Comparison of ENCODE assay signal across 12 cellular contexts in the genomic region with DNA sequence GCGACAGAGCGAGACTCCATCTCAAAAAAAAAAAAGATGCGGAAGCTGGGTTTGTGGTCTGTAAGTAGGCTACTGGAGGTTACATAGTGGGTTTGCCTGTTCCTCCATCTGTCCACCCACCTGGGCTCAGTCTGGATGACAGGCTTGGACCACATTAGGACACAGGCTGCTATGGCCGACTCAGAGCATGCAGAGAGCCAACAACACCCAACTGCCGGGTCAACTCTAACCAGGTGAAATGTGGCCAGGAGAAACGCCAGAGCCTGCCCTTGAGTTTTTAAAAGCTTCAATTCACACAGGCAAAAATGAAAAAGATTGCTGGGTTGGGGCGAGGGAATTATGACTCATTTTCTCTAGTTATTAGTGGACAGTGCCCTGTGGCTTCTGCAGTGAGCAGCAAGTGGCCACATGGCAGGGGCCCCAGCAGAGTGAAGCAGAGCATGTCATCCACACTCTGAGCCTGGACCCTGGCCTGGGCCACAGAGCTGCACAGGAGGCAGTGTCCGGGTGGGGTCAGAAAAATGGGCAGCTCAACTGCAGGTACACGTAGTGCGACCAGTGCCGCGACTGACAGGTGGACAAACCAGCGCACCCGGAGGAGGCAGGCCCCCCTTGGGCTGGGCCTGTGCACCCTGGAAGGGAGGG.
DNase-seq lines count a peak whose midpoint lies in the region; ATAC-seq and TF ChIP-seq lines count a peak whose summit lies in the region.
"Had no signal": no experiment of that assay in that cellular context is flagged by ENCODE, and none has a peak within 500 bp of the region (broad histone marks: within the 10 kb centered on the region; RNA-seq: fewer than 3 reads in every experiment).

No MANE protein-coding gene starts in this region.

- H3K9me3 ChIP-seq in transverse colon: no peaks in the 10 kb centered on the region

- H3K4me3 Mint-ChIP-seq in memory B cell: no peak overlapping the region
- H3K4me3 Mint-ChIP-seq in osteocyte (ENCODE audit: unreplicated experiment): no peak overlapping the region
- H3K4me3 Mint-ChIP-seq: T-cell had no signal

- H3K4me3 ChIP-seq in transverse colon: no peak overlapping the region

- no peaks in the 10 kb centered on the region for H3K36me3 ChIP-seq in transverse colon

- H3K9me3 Mint-ChIP-seq in memory B cell (no peaks in the 10 kb centered on the region), osteocyte (ENCODE audit: unreplicated experiment) (no peaks in the 10 kb centered on the region)
- H3K9me3 Mint-ChIP-seq: activated T-helper 2 cell treated with anti-CD3 and anti-CD28 coated beads, Interferon-gamma antibody, Interleukin-2, Interleukin-4, amounts not matched to agents 10 μg/mL and 5 μg/mL and 100 μg/mL, durations not matched to agents 14 hours and 24 hours and 36 hours; T-cell had no signal

- no peaks in the 10 kb centered on the region for H3K4me1 ChIP-seq in transverse colon

- intact Hi-C loops in transverse colon (cut with DNase I; ENCODE audit: low total_unique reads): no loop called here

- in situ Hi-C loops in transverse colon (cut with MboI; ENCODE audit: low pct_ligation_motif_present in 1 of 4, low pct_unique_long_range_greater_than_20kb in 1 of 4, low sequenced_read_pairs in 3 of 4): no loop called here

- WGBS in transverse colon (ENCODE audit: low coverage in 1 of 2), 2 donors: 79% methylated on average over 14 of the region's 14 CpGs; no CpG with 5 or more reads in 1 of the 2 donors

- no peak for TF ChIP-seq EP300 in transverse colon (IDR thresholded peaks at IDR 0.05; ENCODE audit: low read depth)

- H3K27me3 ChIP-seq in transverse colon: no peaks in the 10 kb centered on the region

- ATAC-seq in GM18511 (IDR thresholded peaks at IDR 0.05; ENCODE audit: unreplicated experiment) (peak; percentile 65), GM21381 (IDR thresholded peaks at IDR 0.05; ENCODE audit: unreplicated experiment) (peak; percentile 54), HG03103 (IDR thresholded peaks at IDR 0.05; ENCODE audit: low read depth, unreplicated experiment) (peak; percentile 66), memory B cell (ENCODE audit: low read depth) (peak; percentile 86)
- ATAC-seq: T-cell had no signal

- H3K27ac ChIP-seq in transverse colon: no peak overlapping the region

- no peak for TF ChIP-seq CTCF in osteocyte (IDR thresholded peaks at IDR 0.05)
- TF ChIP-seq CTCF in transverse colon (IDR thresholded peaks at IDR 0.05): no peak

- peaks cover 5% of the 10 kb centered on the region for H3K4me1 Mint-ChIP-seq in memory B cell
- H3K4me1 Mint-ChIP-seq in osteocyte (ENCODE audit: unreplicated experiment): peaks cover 4% of the 10 kb centered on the region
- H3K4me1 Mint-ChIP-seq: T-cell had no signal

- H3K27me3 Mint-ChIP-seq in memory B cell (no peaks in the 10 kb centered on the region), osteocyte (ENCODE audit: unreplicated experiment) (no peaks in the 10 kb centered on the region)
- H3K27me3 Mint-ChIP-seq: T-cell had no signal

- H3K27ac Mint-ChIP-seq in memory B cell (no peak overlapping the region), osteocyte (ENCODE audit: unreplicated experiment) (no peak overlapping the region)
- H3K27ac Mint-ChIP-seq: activated T-helper 2 cell treated with anti-CD3 and anti-CD28 coated beads, Interferon-gamma antibody, Interleukin-2, Interleukin-4, amounts not matched to agents 10 μg/mL and 5 μg/mL and 100 μg/mL, durations not matched to agents 14 hours and 24 hours and 36 hours; T-cell had no signal

- DNase-seq in memory B cell (ENCODE audit: low spot score in 2 of 2): no peak
- DNase-seq in osteocyte (ENCODE audit: extremely low spot score, unreplicated experiment): no peak
- no peak for DNase-seq in erythroblast (lab: John Stamatoyannopoulos, UW)
- DNase-seq in stimulated activated CD4-positive, alpha-beta T cell treated with anti-CD3 and anti-CD28 coated beads, Interleukin-4, amount 100 ng/mL, for 24 hours: no peak
- DNase-seq in transverse colon: no peak
- DNase-seq: effector memory CD4-positive, alpha-beta T cell; NCI-H2171; T-cell had no signal

- H3K36me3 Mint-ChIP-seq in memory B cell: no peaks in the 10 kb centered on the region
- no peaks in the 10 kb centered on the region for H3K36me3 Mint-ChIP-seq in osteocyte (ENCODE audit: unreplicated experiment)
- H3K36me3 Mint-ChIP-seq: T-cell had no signal

- TF ChIP-seq POLR2A in erythroblast (IDR thresholded peaks at IDR 0.05; ENCODE audit: low read length) (no peak), transverse colon (IDR thresholded peaks at IDR 0.05) (no peak)
